Comparison of ENCODE assay signal across 24 cellular contexts in the genomic region with DNA sequence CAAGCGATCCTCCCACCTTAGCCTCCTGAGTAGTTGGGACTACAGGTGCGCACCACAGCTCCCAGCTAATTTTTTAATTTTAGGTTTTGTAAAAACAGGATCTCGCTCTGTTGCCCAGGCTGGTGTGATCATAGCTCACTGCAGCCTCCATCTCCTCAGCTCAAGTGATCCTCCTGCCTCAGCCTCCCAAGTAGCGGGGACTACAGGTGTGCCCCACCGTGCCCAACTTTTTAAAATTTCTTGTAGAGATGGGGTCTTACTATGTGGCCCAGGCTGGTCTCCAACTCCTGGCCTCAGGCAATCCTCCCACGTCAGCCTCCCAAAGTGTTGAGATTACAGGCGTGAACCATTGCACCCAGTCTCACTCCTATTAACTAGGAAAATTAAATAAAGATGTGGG. TPM values are rescaled to one million over a fixed set of nuclear protein-coding genes. Genes with fewer than 3 reads are reported as not detected.
"Had no signal": no experiment of that assay in that cellular context is flagged by ENCODE, and none has a peak within 500 bp of the region (broad histone marks: within the 10 kb centered on the region; RNA-seq: fewer than 3 reads in every experiment).

No MANE protein-coding gene starts in this region.

- H3K9me3 ChIP-seq: esophagus squamous epithelium, gastrocnemius medialis, heart right ventricle, left lung, lower lobe of right lung, mucosa of descending colon had no signal

- H3K9me3 Mint-ChIP-seq: mesothelial cell of epicardium had no signal

- ATAC-seq: gastrocnemius medialis, heart right ventricle, left cardiac atrium, left lung, left ventricle myocardium superior, lower lobe of right lung, mucosa of descending colon had no signal

- H3K4me1 ChIP-seq: esophagus squamous epithelium, gastrocnemius medialis, heart right ventricle, left lung, lower lobe of right lung had no signal

- H3K36me3 ChIP-seq: esophagus squamous epithelium, gastrocnemius medialis, heart right ventricle, left lung, lower lobe of right lung had no signal

- H3K27ac Mint-ChIP-seq: mesothelial cell of epicardium had no signal

- H3K27ac ChIP-seq: coronary artery, dorsolateral prefrontal cortex, esophagus squamous epithelium, gastrocnemius medialis, heart right ventricle, left lung, lower lobe of right lung had no signal

- H3K36me3 Mint-ChIP-seq: mesothelial cell of epicardium had no signal

- DNase-seq: dermis blood vessel endothelial cell; dorsolateral prefrontal cortex; effector CD4-positive, alpha-beta T cell; effector memory CD4-positive, alpha-beta T cell; esophagus squamous epithelium; foreskin fibroblast; foreskin melanocyte; gastrocnemius medialis; glutamatergic neuron; head of caudate nucleus; heart right ventricle; hippocampal formation; left cardiac atrium; left lung; left ventricle myocardium superior; lower lobe of right lung; mesenchymal stem cell; mucosa of descending colon had no signal

- H3K4me1 Mint-ChIP-seq: mesothelial cell of epicardium had no signal

- H3K27me3 ChIP-seq: dorsolateral prefrontal cortex, esophagus squamous epithelium, gastrocnemius medialis, heart right ventricle, left lung had no signal

- H3K4me3 Mint-ChIP-seq: mesothelial cell of epicardium had no signal

- H3K4me3 ChIP-seq: coronary artery, dorsolateral prefrontal cortex, esophagus squamous epithelium, gastrocnemius medialis, heart right ventricle, left lung, lower lobe of right lung, mucosa of descending colon had no signal

RNA-seq across cellular contexts. Expression of a gene that starts 7.5 kb away (rescaled TPM):
- total RNA-seq: endothelial cell of umbilical vein, gastrocnemius medialis, glomerular endothelial cell, kidney epithelial cell, left ventricle myocardium superior, lung microvascular endothelial cell had no signal
